Comparison of ENCODE assay signal across 8 cellular contexts in genomic region chr3:9715764-9716437, GRCh38. TPM values are rescaled to one million over a fixed set of nuclear protein-coding genes. Genes with fewer than 3 reads are reported as not detected.
DNase-seq lines count a peak whose midpoint lies in the region; ATAC-seq and TF ChIP-seq lines count a peak whose summit lies in the region.

No MANE protein-coding gene starts in this region.

- no peak for TF ChIP-seq POLR2A in NB4 (IDR thresholded peaks at IDR 0.05; ENCODE audit: extremely low read depth, insufficient read length)

- H3K4me3 Mint-ChIP-seq in endothelial cell (ENCODE audit: unreplicated experiment), result no peak overlapping the region

- peak; percentile 89 for TF ChIP-seq CTCF in NB4 (IDR thresholded peaks at IDR 0.05; ENCODE audit: low read depth, low read length)
- peak; percentile 72 for TF ChIP-seq CTCF in left ventricle myocardium inferior (IDR thresholded peaks at IDR 0.05; ENCODE audit: borderline replicate concordance)
- TF ChIP-seq CTCF in endothelial cell (IDR thresholded peaks at IDR 0.05; ENCODE audit: unreplicated experiment), result no peak

- ATAC-seq in HG03139 (IDR thresholded peaks at IDR 0.05; ENCODE audit: unreplicated experiment), result no peak

- peak overlapping the region; percentile 82 for H3K9ac ChIP-seq in adipocyte (ENCODE audit: low read length)

- peaks cover 15% of the 10 kb centered on the region for H3K27me3 ChIP-seq in adipocyte (replicated peaks; ENCODE audit: control insufficient read depth, insufficient read depth, low read length)
- H3K27me3 ChIP-seq in left ventricle myocardium inferior (ENCODE audit: low read depth), result no peaks in the 10 kb centered on the region

- peaks cover 4% of the 10 kb centered on the region for H3K27me3 Mint-ChIP-seq in endothelial cell (ENCODE audit: unreplicated experiment)

- H3K4me1 ChIP-seq in adipocyte (ENCODE audit: control insufficient read depth, insufficient read depth, low read length) (peaks cover 14% of the 10 kb centered on the region), left ventricle myocardium inferior (peaks cover 6% of the 10 kb centered on the region)

- H3K9me3 Mint-ChIP-seq in endothelial cell (ENCODE audit: unreplicated experiment), result no peaks in the 10 kb centered on the region

- peak; percentile 86 for DNase-seq in GM04504 (ENCODE audit: low read depth)
- DNase-seq in NB4 (ENCODE audit: low read depth), result peak; percentile 91
- peak; percentile 96 for DNase-seq in adipocyte (ENCODE audit: low read depth)
- peak; percentile 65 for DNase-seq in left ventricle myocardium inferior
- DNase-seq in renal cortical epithelial cell (ENCODE audit: low read depth), result peak; percentile 88
- DNase-seq in SHP77 treated with DMSO at 0.1 percent for 48 hours (lab: John Stamatoyannopoulos, UW), result no peak
- DNase-seq in endothelial cell (ENCODE audit: low spot score), result no peak

- H3K4me1 Mint-ChIP-seq in endothelial cell (ENCODE audit: unreplicated experiment), result no peaks in the 10 kb centered on the region

- intact Hi-C loops in left ventricle myocardium inferior (cut with micrococcal nuclease), result no loop called here

- H3K36me3 ChIP-seq in adipocyte (ENCODE audit: control insufficient read depth, insufficient read depth, low read length, severe bottlenecking), result no peaks in the 10 kb centered on the region
- H3K36me3 ChIP-seq in left ventricle myocardium inferior, result no peaks in the 10 kb centered on the region

- H3K4me3 ChIP-seq in NB4 (ENCODE audit: low read depth, low read length), result no peak overlapping the region
- peak overlapping the region; percentile 66 for H3K4me3 ChIP-seq in adipocyte (ENCODE audit: low read length)
- no peak overlapping the region for H3K4me3 ChIP-seq in left ventricle myocardium inferior

- H3K9me3 ChIP-seq in adipocyte (ENCODE audit: control insufficient read depth, low read length), result no peaks in the 10 kb centered on the region
- no peaks in the 10 kb centered on the region for H3K9me3 ChIP-seq in left ventricle myocardium inferior (replicated peaks)

- no peak overlapping the region for H3K27ac Mint-ChIP-seq in endothelial cell (ENCODE audit: unreplicated experiment)

- H3K27ac ChIP-seq in left ventricle myocardium inferior (replicated peaks), result peak overlapping the region; percentile 61

- H3K36me3 Mint-ChIP-seq in endothelial cell (ENCODE audit: low read depth, unreplicated experiment), result peaks cover 6% of the 10 kb centered on the region

RNA-seq across cellular contexts. Expression of gene CPNE9, which starts 12.3 kb away (rescaled TPM):
- total RNA-seq in left ventricle myocardium inferior (0.16 TPM), renal cortical epithelial cell (not detected in 2 replicates), endothelial cell (ENCODE audit: unreplicated experiment) (0.31 TPM)

RNA-seq across cellular contexts. Expression of gene BRPF1, which starts 15.6 kb away (rescaled TPM):
- total RNA-seq in left ventricle myocardium inferior (9.4 TPM), renal cortical epithelial cell (15.5 and 23.6 TPM in 2 replicates), endothelial cell (ENCODE audit: unreplicated experiment) (40.6 TPM)

RNA-seq across cellular contexts. Expression of gene OGG1, which starts 33.9 kb away (rescaled TPM):
- 9.2 TPM for total RNA-seq in left ventricle myocardium inferior
- 6.1 and 11.9 TPM in 2 replicates for total RNA-seq in renal cortical epithelial cell
- 22.2 TPM for total RNA-seq in endothelial cell (ENCODE audit: unreplicated experiment)

RNA-seq across cellular contexts. Expression of gene CAMK1, which starts 53.8 kb away (rescaled TPM):
- total RNA-seq in left ventricle myocardium inferior, result 12.3 TPM
- 28.7 and 38.7 TPM in 2 replicates for total RNA-seq in renal cortical epithelial cell
- 6.0 TPM for total RNA-seq in endothelial cell (ENCODE audit: unreplicated experiment)

Comparison
In these comparisons a context has a peak if more than half of its experiments do, and no peak if none do; other contexts are left out.
1. DNase-seq: peak in GM04504 (single experiment), NB4 (single experiment), adipocyte (single experiment), left ventricle myocardium inferior (single experiment) and renal cortical epithelial cell (single experiment); none in SHP77 treated with DMSO at 0.1 percent for 48 hours (single experiment) and endothelial cell (single experiment).